In genomic region chr11:133907216-133907615, GRCh38 we compare ENCODE assay signal across 20 cellular contexts. TPM values are rescaled to one million over a fixed set of nuclear protein-coding genes. Genes with fewer than 3 reads are reported as not detected.
"Had no signal": no experiment of that assay in that cellular context is flagged by ENCODE, and none has a peak within 500 bp of the region (broad histone marks: within the 10 kb centered on the region; RNA-seq: fewer than 3 reads in every experiment).

No MANE protein-coding gene starts in this region.

- H3K27ac Mint-ChIP-seq: IgD-negative memory B cell had no signal

- H3K36me3 Mint-ChIP-seq: IgD-negative memory B cell had no signal

- DNase-seq: Kasumi-1, MM.1S, NCI-H1092 treated with DMSO at 0.1 percent for 48 hours, NCI-H1436, NCI-H187, NCI-H2029, NCI-H2081 treated with DMSO at 0.1 percent for 48 hours, NCI-H2171, NCI-H226, NCI-H446, NCI-H510A, NCI-H524 treated with DMSO at 0.1 percent for 48 hours, NCI-H69, NCI-H774, Right ventricle myocardium superior, RPMI8226, SIG-M5 had no signal

- H3K9me3 Mint-ChIP-seq: IgD-negative memory B cell had no signal

- H3K4me3 Mint-ChIP-seq: IgD-negative memory B cell had no signal

RNA-seq across cellular contexts. Expression of gene IGSF9B, which starts 49.6 kb away (rescaled TPM):
- total RNA-seq: SJSA1 had no signal
- polyA plus RNA-seq: IgD-negative memory B cell, K562 had no signal
